Comparison of ENCODE assay signal across 29 cellular contexts in the genomic region with DNA sequence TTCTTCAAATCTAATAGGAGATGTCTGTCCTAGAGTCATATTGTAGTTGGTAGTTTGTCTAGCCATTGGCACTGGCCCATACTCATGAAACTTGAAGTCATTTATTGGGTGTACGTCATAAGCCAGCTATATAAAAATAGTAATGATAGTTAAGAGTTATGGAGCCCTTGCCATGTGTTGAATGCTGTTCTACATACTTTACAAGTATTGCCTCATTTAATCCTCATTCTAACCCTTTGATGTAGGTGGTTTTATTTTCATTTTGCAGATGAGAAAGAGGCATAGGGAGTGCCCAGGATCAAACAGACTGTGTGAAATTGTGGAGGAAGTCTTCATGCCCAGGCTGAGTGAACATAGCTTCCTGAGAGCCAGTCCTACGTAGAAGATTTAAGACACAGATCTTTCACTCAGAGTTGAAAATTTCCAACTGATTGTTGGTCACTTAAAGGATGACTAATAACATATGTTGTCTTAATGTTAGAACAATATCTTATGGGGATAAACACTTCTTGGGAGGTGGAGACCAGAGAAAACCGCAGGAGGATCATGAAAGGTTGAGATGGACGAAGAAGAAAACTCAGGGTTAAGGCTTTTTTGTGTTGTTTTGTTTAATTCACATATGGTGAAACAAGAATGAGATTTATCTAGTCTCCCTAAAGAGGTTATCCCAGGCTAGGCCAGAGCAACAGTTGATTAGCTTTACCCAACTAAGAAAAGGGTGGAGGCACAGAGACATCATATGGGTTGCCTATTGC.
DNase-seq lines count a peak whose midpoint lies in the region; ATAC-seq, FAIRE-seq and TF ChIP-seq lines count a peak whose summit lies in the region.
"Had no signal": no experiment of that assay in that cellular context is flagged by ENCODE, and none has a peak within 500 bp of the region (broad histone marks: within the 10 kb centered on the region; RNA-seq: fewer than 3 reads in every experiment).

No MANE protein-coding gene starts in this region.

- H3K27ac ChIP-seq in heart right ventricle = no peak overlapping the region
- H3K27ac ChIP-seq: gastroesophageal sphincter, thyroid gland had no signal

- H3K27me3 ChIP-seq in heart right ventricle = no peaks in the 10 kb centered on the region
- H3K27me3 ChIP-seq: gastroesophageal sphincter, thyroid gland had no signal

- no peak for FAIRE-seq in GM12892 (lab: Jason Lieb, UNC)
- FAIRE-seq: D721Med, GM12891, keratinocyte had no signal

- H3K36me3 ChIP-seq in heart right ventricle = peaks cover 0 to 3% (median 0%) of the 10 kb centered on the region in 9 donors
- H3K36me3 ChIP-seq: gastroesophageal sphincter, thyroid gland had no signal

- no peak overlapping the region for H3K4me3 Mint-ChIP-seq in activated T-cell treated with anti-CD3 and anti-CD28 coated beads, Interleukin-2, amount 50 U/mL, for 24 hours
- no peak overlapping the region for H3K4me3 Mint-ChIP-seq in activated T-cell treated with anti-CD3 and anti-CD28 coated beads, Interleukin-2, amount 50 U/mL, for 72 hours
- H3K4me3 Mint-ChIP-seq in T-cell (peak overlapping the region in 1 of 3 donors; percentile 41), osteocyte (ENCODE audit: unreplicated experiment) (no peak overlapping the region)
- H3K4me3 Mint-ChIP-seq: CD4-positive, CD25-positive, alpha-beta regulatory T cell; WTC11 had no signal

- POLR2A ChIA-PET in T-cell (lab: Charles Lee) = interaction anchor here (0.6 to 0.7 kb wide), 2 partner anchors 145 to 313 kb away, joined by 3 read pairs; no protein-coding TSS in a partner anchor
- POLR2A ChIA-PET in GM10248 (lab: Yijun Ruan, JAX) = no interaction called here

- no peak for TF ChIP-seq POLR2A in GM12892 (IDR thresholded peaks at IDR 0.05; ENCODE audit: low read depth, low read length)

- no peaks in the 10 kb centered on the region for H3K9me3 ChIP-seq in heart right ventricle
- H3K9me3 ChIP-seq: gastroesophageal sphincter, thyroid gland had no signal

- H3K27ac Mint-ChIP-seq in activated T-cell treated with anti-CD3 and anti-CD28 coated beads, Interleukin-2, amount 50 U/mL, for 24 hours = peak overlapping the region; percentile 1
- no peak overlapping the region for H3K27ac Mint-ChIP-seq in activated T-cell treated with anti-CD3 and anti-CD28 coated beads, Interleukin-2, amount 50 U/mL, for 72 hours
- H3K27ac Mint-ChIP-seq in T-cell (peak overlapping the region in 1 of 2 donors; percentile 11), osteocyte (ENCODE audit: unreplicated experiment) (peak overlapping the region; percentile 16)
- H3K27ac Mint-ChIP-seq: activated T-helper 2 cell treated with anti-CD3 and anti-CD28 coated beads, Interferon-gamma antibody, Interleukin-2, Interleukin-4, amounts not matched to agents 10 μg/mL and 5 μg/mL and 100 μg/mL, durations not matched to agents 14 hours and 24 hours and 36 hours; WTC11 had no signal

- DNase-seq in activated T-cell treated with anti-CD3 and anti-CD28 coated beads, Interleukin-2, amount 50 U/mL, for 24 hours = no peak
- DNase-seq in activated T-cell treated with anti-CD3 and anti-CD28 coated beads, Interleukin-2, amount 50 U/mL, for 72 hours = no peak
- DNase-seq in T-cell (no peak), heart right ventricle (no peak), osteocyte (ENCODE audit: extremely low spot score, unreplicated experiment) (no peak), GM12892 (ENCODE audit: insufficient read length) (no peak), GM10248 (ENCODE audit: extremely low spot score) (no peak)
- DNase-seq: activated CD4-positive, alpha-beta T cell treated with anti-CD3 and anti-CD28 coated beads, Interleukin-2, amount 50 U/mL, for 1 hour; activated CD8-positive, alpha-beta memory T cell treated with anti-CD3 and anti-CD28 coated beads, Interleukin-2, amount 50 U/mL, for 48 hours; amniotic stem cell; dermis blood vessel endothelial cell; KBM-7; NCI-H2081; NCI-H2227 treated with DMSO at 0.1 percent for 48 hours; NCI-H526 treated with DMSO at 0.1 percent for 48 hours; SIG-M5; stimulated activated naive CD4-positive, alpha-beta T cell treated with Interleukin-2 at 50 U/mL for 16 hours; SW 1271; thyroid gland had no signal

- CTCF ChIA-PET in T-cell (lab: Charles Lee) (no interaction called here), GM10248 (lab: Yijun Ruan, JAX) (interaction anchor here (1.6 kb wide), 1 partner anchor 10 kb away, joined by 4 read pairs; no protein-coding TSS in a partner anchor)

- peaks cover 1% of the 10 kb centered on the region for H3K9me3 Mint-ChIP-seq in activated T-cell treated with anti-CD3 and anti-CD28 coated beads, Interleukin-2, amount 50 U/mL, for 24 hours
- H3K9me3 Mint-ChIP-seq in activated T-cell treated with anti-CD3 and anti-CD28 coated beads, Interleukin-2, amount 50 U/mL, for 72 hours = peaks cover 0 to 8% of the 10 kb centered on the region in 2 donors
- H3K9me3 Mint-ChIP-seq in T-cell = peaks cover 0 to 5% (median 0%) of the 10 kb centered on the region in 3 donors
- H3K9me3 Mint-ChIP-seq in osteocyte (ENCODE audit: unreplicated experiment) = peaks cover 4% of the 10 kb centered on the region

- no peak for ATAC-seq in activated T-cell treated with anti-CD3 and anti-CD28 coated beads, Interleukin-2, amount 50 U/mL, for 72 hours (replicated peaks in 1 of 2)
- ATAC-seq in T-cell (replicated peaks in 1 of 4) (peak; percentile 23 to 87 (median 48)), heart right ventricle (peak in 5 of 8 donors; percentile 24 to 81 (median 73)), GM19324 (IDR thresholded peaks at IDR 0.05; ENCODE audit: low FRiP score, unreplicated experiment) (no peak)
- ATAC-seq: gastroesophageal sphincter, Panc1, WTC11 had no signal

- H3K4me1 Mint-ChIP-seq in activated T-cell treated with anti-CD3 and anti-CD28 coated beads, Interleukin-2, amount 50 U/mL, for 24 hours (ENCODE audit: low read depth) = peaks cover 25% of the 10 kb centered on the region
- peaks cover 23% of the 10 kb centered on the region for H3K4me1 Mint-ChIP-seq in activated T-cell treated with anti-CD3 and anti-CD28 coated beads, Interleukin-2, amount 50 U/mL, for 72 hours (ENCODE audit: low read depth)
- H3K4me1 Mint-ChIP-seq in T-cell (peaks cover 24 to 66% (median 26%) of the 10 kb centered on the region in 3 donors), osteocyte (ENCODE audit: unreplicated experiment) (peaks cover 29% of the 10 kb centered on the region)
- H3K4me1 Mint-ChIP-seq: WTC11 had no signal

- H3K36me3 Mint-ChIP-seq in activated T-cell treated with anti-CD3 and anti-CD28 coated beads, Interleukin-2, amount 50 U/mL, for 24 hours (ENCODE audit: low read depth) = peaks cover 22% of the 10 kb centered on the region
- H3K36me3 Mint-ChIP-seq in activated T-cell treated with anti-CD3 and anti-CD28 coated beads, Interleukin-2, amount 50 U/mL, for 72 hours (ENCODE audit: insufficient read depth in 2 of 2) = peaks cover 0 to 14% of the 10 kb centered on the region in 2 donors
- peaks cover 20% of the 10 kb centered on the region for H3K36me3 Mint-ChIP-seq in T-cell
- peaks cover 19% of the 10 kb centered on the region for H3K36me3 Mint-ChIP-seq in osteocyte (ENCODE audit: unreplicated experiment)

- intact Hi-C loops in heart right ventricle (cut with DNase I) = no loop called here

- H3K4me3 ChIP-seq in heart right ventricle = no peak overlapping the region
- H3K4me3 ChIP-seq: gastroesophageal sphincter, lung, thyroid gland had no signal

- peaks cover 0 to 28% (median 0%) of the 10 kb centered on the region in 9 donors for H3K4me1 ChIP-seq in heart right ventricle
- H3K4me1 ChIP-seq: thyroid gland had no signal

- no peak for TF ChIP-seq CTCF in heart right ventricle (IDR thresholded peaks at IDR 0.05)
- no peak for TF ChIP-seq CTCF in osteocyte (IDR thresholded peaks at IDR 0.05)
- no peak for TF ChIP-seq CTCF in GM10248 (IDR thresholded peaks at IDR 0.05; ENCODE audit: control extremely low read depth, extremely low read depth, low read depth, missing control alignments)

- WGBS in heart right ventricle, 2 donors = 86 to 89% methylated on average over 4 of the region's 4 CpGs

- no peaks in the 10 kb centered on the region for H3K27me3 Mint-ChIP-seq in activated T-cell treated with anti-CD3 and anti-CD28 coated beads, Interleukin-2, amount 50 U/mL, for 24 hours
- no peaks in the 10 kb centered on the region for H3K27me3 Mint-ChIP-seq in activated T-cell treated with anti-CD3 and anti-CD28 coated beads, Interleukin-2, amount 50 U/mL, for 72 hours (ENCODE audit: low read depth)
- H3K27me3 Mint-ChIP-seq in T-cell (no peaks in the 10 kb centered on the region), osteocyte (ENCODE audit: unreplicated experiment) (no peaks in the 10 kb centered on the region)

Comparison
In these comparisons a context has a peak if more than half of its experiments do, and no peak if none do; other contexts are left out.
1. ATAC-seq: peak in T-cell (4 of 4) and heart right ventricle (5 of 8); none in activated T-cell treated with anti-CD3 and anti-CD28 coated beads, Interleukin-2, amount 50 U/mL, for 72 hours (0 of 2) and GM19324 (single experiment).